In the genomic region with DNA sequence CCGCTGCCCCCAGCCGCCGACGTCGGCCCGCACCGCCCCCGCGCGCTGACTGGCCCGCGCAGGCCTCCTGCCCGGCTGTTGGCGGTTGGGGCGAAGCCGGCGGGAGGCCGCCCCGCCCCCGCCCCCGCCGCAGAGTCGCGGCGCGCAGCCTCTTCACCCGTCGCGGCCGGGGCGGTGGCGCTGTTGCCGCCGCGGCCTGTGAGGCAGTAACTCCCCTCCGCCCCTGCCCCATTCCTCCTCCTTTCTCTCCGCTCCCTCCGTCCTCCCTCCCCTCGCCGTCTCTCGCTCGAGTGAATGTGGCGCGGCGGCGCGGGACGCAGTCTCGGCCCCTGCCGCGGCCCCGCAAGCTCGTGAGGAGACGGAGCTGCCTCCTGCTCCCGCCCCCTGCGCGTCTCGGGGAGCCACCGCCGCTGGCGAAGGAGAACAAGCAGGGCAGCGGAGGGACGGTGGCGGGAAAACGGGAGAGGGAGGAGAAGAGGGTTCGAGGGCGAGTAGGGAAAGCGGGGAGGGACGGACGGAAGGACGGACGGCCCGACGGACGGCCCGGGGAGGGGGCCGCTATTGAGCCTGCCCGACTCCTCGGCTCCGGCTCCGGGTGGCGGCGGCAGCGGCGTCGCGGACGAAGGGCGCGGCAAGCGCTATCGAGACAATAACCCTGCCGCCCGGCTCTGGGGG, we compare ENCODE assay signal across 8 cellular contexts. TPM values are rescaled to one million over a fixed set of nuclear protein-coding genes. Genes with fewer than 3 reads are reported as not detected.
DNase-seq lines count a peak whose midpoint lies in the region; ATAC-seq and TF ChIP-seq lines count a peak whose summit lies in the region.

No MANE protein-coding gene starts in this region.

- H3K9me3 ChIP-seq in Caco-2 (no peaks in the 10 kb centered on the region), endodermal cell (ENCODE audit: control insufficient read depth, low read length) (no peaks in the 10 kb centered on the region)

- DNase-seq in Caco-2 = peak; percentile 91 to 92
- DNase-seq in NCI-H82 treated with DMSO at 0.1 percent for 48 hours (lab: John Stamatoyannopoulos, UW; ENCODE audit: unreplicated experiment) = peak; percentile 70
- peak; percentile 75 for DNase-seq in activated CD8-positive, alpha-beta memory T cell treated with anti-CD3 and anti-CD28 coated beads, Interleukin-2, amount 10 ng/mL, durations not matched to agents 7 days and 5 days
- DNase-seq in endodermal cell = peak; percentile 93
- DNase-seq in midbrain (lab: John Stamatoyannopoulos, UW) = peak; percentile 93
- peak; percentile 62 to 66 for DNase-seq in stimulated activated CD8-positive, alpha-beta memory T cell treated with anti-CD3 and anti-CD28 coated beads, Interleukin-15, amount 100 ng/mL, for 48 hours (ENCODE audit: low read depth in 2 of 2)

- H3K9me3 Mint-ChIP-seq in Caco-2 (ENCODE audit: unreplicated experiment) (no peaks in the 10 kb centered on the region), endodermal cell (no peaks in the 10 kb centered on the region)
- H3K9me3 Mint-ChIP-seq in activated CD8-positive, alpha-beta memory T cell treated with anti-CD3 and anti-CD28 coated beads, Interleukin-2, amount 10 ng/mL, durations not matched to agents 7 days and 5 days (ENCODE audit: low read depth) = no peaks in the 10 kb centered on the region

- H3K4me3 Mint-ChIP-seq in Caco-2 (ENCODE audit: unreplicated experiment) (peak overlapping the region; percentile 84), endodermal cell (peak overlapping the region; percentile 97)
- H3K4me3 Mint-ChIP-seq in activated CD8-positive, alpha-beta memory T cell treated with anti-CD3 and anti-CD28 coated beads, Interleukin-2, amount 10 ng/mL, durations not matched to agents 7 days and 5 days = peak overlapping the region; percentile 99

- ATAC-seq in GM19452 (IDR thresholded peaks at IDR 0.05; ENCODE audit: unreplicated experiment) (peak; percentile 62), HG03571 (IDR thresholded peaks at IDR 0.05; ENCODE audit: unreplicated experiment) (peak; percentile 67)
- peak; percentile 69 for ATAC-seq in activated CD8-positive, alpha-beta memory T cell treated with anti-CD3 and anti-CD28 coated beads, Interleukin-2, amount 10 ng/mL, durations not matched to agents 7 days and 5 days

- H3K36me3 ChIP-seq in Caco-2 (ENCODE audit: control insufficient read depth, insufficient read depth, low read length) (no peaks in the 10 kb centered on the region), endodermal cell (ENCODE audit: control insufficient read depth, insufficient read depth, low read length) (peaks cover 7% of the 10 kb centered on the region)

- 0 to 1% methylated on average over 24 to 94 of the region's 94 CpGs for WGBS in endodermal cell (ENCODE audit: insufficient coverage in 1 of 2, insufficient read length in 1 of 2), 2 experiments

- TF ChIP-seq CTCF in Caco-2 (IDR thresholded peaks at IDR 0.05; ENCODE audit: insufficient read depth in 1 of 2, low read depth in 1 of 2, low read length in 1 of 2, severe bottlenecking in 1 of 2, unreplicated experiment in 1 of 2) = peak; percentile 21 to 47
- TF ChIP-seq CTCF in endodermal cell (conservative IDR thresholded peaks at IDR 0.05) = peak; percentile 64

- POLR2A ChIA-PET in Caco-2 (lab: Charles Lee) = interaction anchor here (0.7 to 1.1 kb wide), 4 partner anchors 28 to 246 kb away, joined by 3 to 11 read pairs (median 4); a partner anchor contains a TSS

- H3K4me1 Mint-ChIP-seq in Caco-2 (ENCODE audit: low read depth, unreplicated experiment) (peaks cover 31% of the 10 kb centered on the region), endodermal cell (peaks cover 28% of the 10 kb centered on the region)
- peaks cover 19% of the 10 kb centered on the region for H3K4me1 Mint-ChIP-seq in activated CD8-positive, alpha-beta memory T cell treated with anti-CD3 and anti-CD28 coated beads, Interleukin-2, amount 10 ng/mL, durations not matched to agents 7 days and 5 days

- H3K4me1 ChIP-seq in Caco-2 = peaks cover 43% of the 10 kb centered on the region
- H3K4me1 ChIP-seq in endodermal cell (ENCODE audit: control insufficient read depth, insufficient read depth, low read length) = no peaks in the 10 kb centered on the region

- CTCF ChIA-PET in Caco-2 (lab: Charles Lee) = no interaction called here
- CTCF ChIA-PET in activated CD8-positive, alpha-beta memory T cell treated with anti-CD3 and anti-CD28 coated beads, Interleukin-2, amount 10 ng/mL, durations not matched to agents 7 days and 5 days (lab: Charles Lee) = interaction anchor here (1.0 to 1.2 kb wide), 2 partner anchors 182 to 218 kb away, joined by 3 to 4 read pairs; a partner anchor contains a TSS

- H3K27me3 ChIP-seq in Caco-2 (replicated peaks; ENCODE audit: control insufficient read depth, insufficient read depth, low read length) = no peaks in the 10 kb centered on the region
- H3K27me3 ChIP-seq in endodermal cell (ENCODE audit: control insufficient read depth, insufficient read depth, low read length, poor library complexity, severe bottlenecking) = peaks cover 12% of the 10 kb centered on the region

- H3K27me3 Mint-ChIP-seq in Caco-2 (ENCODE audit: insufficient read depth, unreplicated experiment) (no peaks in the 10 kb centered on the region), endodermal cell (ENCODE audit: insufficient read depth) (peaks cover 20% of the 10 kb centered on the region)
- peaks cover 13% of the 10 kb centered on the region for H3K27me3 Mint-ChIP-seq in activated CD8-positive, alpha-beta memory T cell treated with anti-CD3 and anti-CD28 coated beads, Interleukin-2, amount 10 ng/mL, durations not matched to agents 7 days and 5 days

- H3K9ac ChIP-seq in endodermal cell (ENCODE audit: extremely low read depth, low read length, poor library complexity, severe bottlenecking) = peak overlapping the region; percentile 93

- H3K4me3 ChIP-seq in Caco-2 (ENCODE audit: low read depth, low read length) (peak overlapping the region; percentile 98), endodermal cell (ENCODE audit: low read length) (peak overlapping the region; percentile 91)

- no TSS peak for BruUV-seq in Caco-2 (replicated peaks; lab: Mats Ljungman, UMichigan)

- peak overlapping the region; percentile 97 for H3K27ac Mint-ChIP-seq in Caco-2 (ENCODE audit: unreplicated experiment)
- H3K27ac Mint-ChIP-seq in activated CD8-positive, alpha-beta memory T cell treated with anti-CD3 and anti-CD28 coated beads, Interleukin-2, amount 10 ng/mL, durations not matched to agents 7 days and 5 days = peak overlapping the region; percentile 94
- H3K27ac Mint-ChIP-seq in endodermal cell = peak overlapping the region; percentile 96

- H3K36me3 Mint-ChIP-seq in Caco-2 (ENCODE audit: insufficient read depth, unreplicated experiment) (peaks cover 31% of the 10 kb centered on the region), endodermal cell (ENCODE audit: low read depth) (peaks cover 10% of the 10 kb centered on the region)
- peaks cover 8% of the 10 kb centered on the region for H3K36me3 Mint-ChIP-seq in activated CD8-positive, alpha-beta memory T cell treated with anti-CD3 and anti-CD28 coated beads, Interleukin-2, amount 10 ng/mL, durations not matched to agents 7 days and 5 days

- H3K27ac ChIP-seq in endodermal cell (ENCODE audit: low read depth, low read length) = peak overlapping the region; percentile 99

- intact Hi-C loops in Caco-2 (cut with micrococcal nuclease; ENCODE audit: unreplicated experiment) = loop anchor here (1.0 to 2.0 kb wide), 3 partner anchors 183 to 219 kb away; a partner anchor contains a TSS

RNA-seq across cellular contexts. Expression of a gene that starts 0.6 kb away (rescaled TPM):
- total RNA-seq in Caco-2 (2022) = 47.2 and 48.4 TPM in 2 replicates
- total RNA-seq in activated CD8-positive, alpha-beta memory T cell treated with anti-CD3 and anti-CD28 coated beads, Interleukin-2, amount 10 ng/mL, durations not matched to agents 7 days and 5 days = 10 to 100 TPM; 40.8 to 40.9 TPM
- total RNA-seq in endodermal cell = 10 to 100 TPM; 51.8 to 54.4 TPM
- 35.9 TPM for polyA plus RNA-seq in endodermal cell (2013, experiment 1 of 2)
- 38.4 TPM for polyA plus RNA-seq in endodermal cell (2013, experiment 2 of 2)

Comparison
In these comparisons a context has a peak if more than half of its experiments do, and no peak if none do; other contexts are left out.
1. Peak in every context shown above with its lines: DNase-seq, ATAC-seq, H3K4me3 ChIP-seq and H3K27ac ChIP-seq.